In genomic region chr15:39430389-39430788, GRCh38 we compare ENCODE assay signal across 14 cellular contexts.
DNase-seq lines count a peak whose midpoint lies in the region; ATAC-seq and TF ChIP-seq lines count a peak whose summit lies in the region.
"Had no signal": no experiment of that assay in that cellular context is flagged by ENCODE, and none has a peak within 500 bp of the region (broad histone marks: within the 10 kb centered on the region; RNA-seq: fewer than 3 reads in every experiment).

No MANE protein-coding gene starts in this region.

- no peak overlapping the region for H3K4me3 ChIP-seq in heart right ventricle
- H3K4me3 ChIP-seq in Panc1 (ENCODE audit: low read depth in 2 of 2, low read length in 2 of 2): no peak overlapping the region
- no peak overlapping the region for H3K4me3 ChIP-seq in right cardiac atrium (ENCODE audit: low read length)
- H3K4me3 ChIP-seq in urinary bladder (ENCODE audit: low read depth, low read length): no peak overlapping the region
- H3K4me3 ChIP-seq: esophagus squamous epithelium, HAP-1, lower lobe of right lung, MG63 had no signal

- intact Hi-C loops in heart right ventricle (cut with DNase I) (loop anchor here in 5 of 10 donors (5.0 to 10.0 kb wide), 6 partner anchors 57 to 152 kb away; partner anchors contain the start of gene THBS1 (in 1 of the 5)), Right ventricle myocardium superior (cut with DNase I) (no loop called here), Panc1 (cut with micrococcal nuclease; ENCODE audit: unreplicated experiment) (no loop called here), right cardiac atrium (cut with DNase I) (loop anchor here in 2 of 4 donors (10.0 kb wide), 2 partner anchors 64 to 144 kb away; no protein-coding TSS in a partner anchor)

- no peaks in the 10 kb centered on the region for H3K27me3 ChIP-seq in heart right ventricle
- no peaks in the 10 kb centered on the region for H3K27me3 ChIP-seq in Panc1 (ENCODE audit: control insufficient read depth, insufficient read depth, low read length)
- no peaks in the 10 kb centered on the region for H3K27me3 ChIP-seq in right cardiac atrium (ENCODE audit: control insufficient read depth, insufficient read depth)
- H3K27me3 ChIP-seq: esophagus squamous epithelium, MG63 had no signal

- H3K36me3 ChIP-seq in heart right ventricle (no peaks in the 10 kb centered on the region), Panc1 (ENCODE audit: control insufficient read depth, insufficient read depth, low read length) (no peaks in the 10 kb centered on the region), urinary bladder (ENCODE audit: insufficient read depth) (no peaks in the 10 kb centered on the region)
- H3K36me3 ChIP-seq: esophagus squamous epithelium, HAP-1, lower lobe of right lung, MG63 had no signal

- H3K9me3 ChIP-seq in heart right ventricle (no peaks in the 10 kb centered on the region), Panc1 (ENCODE audit: control insufficient read depth, insufficient read depth, low read depth, low read length) (no peaks in the 10 kb centered on the region), right cardiac atrium (ENCODE audit: control insufficient read depth, low read length) (no peaks in the 10 kb centered on the region)
- H3K9me3 ChIP-seq: esophagus squamous epithelium, HAP-1, lower lobe of right lung, MG63 had no signal

- ATAC-seq in heart right ventricle: peak in 4 of 8 donors; percentile 25 to 63 (median 40)
- no peak for ATAC-seq in Right ventricle myocardium superior (ENCODE audit: poor library complexity)
- ATAC-seq in Panc1: no peak
- peak in 1 of 2 donors; percentile 37 for ATAC-seq in right cardiac atrium
- ATAC-seq in HG03571 (IDR thresholded peaks at IDR 0.05; ENCODE audit: unreplicated experiment): no peak
- no peak for ATAC-seq in GM19455 (IDR thresholded peaks at IDR 0.05; ENCODE audit: unreplicated experiment)

- POLR2A ChIA-PET in Panc1 (lab: Charles Lee): no interaction called here

- H3K27ac ChIP-seq in heart right ventricle: peak overlapping the region in 7 of 10 donors; percentile 41 to 82 (median 58)
- H3K27ac ChIP-seq in Panc1 (ENCODE audit: low read length): peak overlapping the region; percentile 41; the same call in 1 of the 2 replicates
- H3K27ac ChIP-seq in right cardiac atrium (ENCODE audit: low read length): peak overlapping the region; percentile 45
- H3K27ac ChIP-seq in urinary bladder (ENCODE audit: low read depth): peak overlapping the region; percentile 44
- H3K27ac ChIP-seq: lower lobe of right lung had no signal

- DNase-seq in heart right ventricle (no peak), Right ventricle myocardium superior (no peak), Panc1 (ENCODE audit: low read depth, low spot score) (no peak), right cardiac atrium (peak; percentile 24 to 66 (median 58))
- no peak for DNase-seq in activated CD4-positive, CD25-positive, alpha-beta regulatory T cell (lab: John Stamatoyannopoulos, UW)
- DNase-seq: activated CD4-positive, alpha-beta T cell treated with anti-CD3 and anti-CD28 coated beads, Interleukin-2, amount 10 ng/mL, durations not matched to agents 24 days and 14 days; esophagus squamous epithelium; lower lobe of right lung; NCI-H345 had no signal

- 53 to 54% methylated on average over 3 of the region's 3 CpGs for WGBS in heart right ventricle, 2 donors
- WGBS in right cardiac atrium: 51% methylated on average over 3 of the region's 3 CpGs
- WGBS in urinary bladder: 83% methylated on average over 3 of the region's 3 CpGs

- no peak for TF ChIP-seq CTCF in heart right ventricle (IDR thresholded peaks at IDR 0.05)
- TF ChIP-seq CTCF in Panc1 (IDR thresholded peaks at IDR 0.05): no peak

- BruUV-seq in Panc1 (replicated peaks; lab: Mats Ljungman, UMichigan): no TSS peak

- in situ Hi-C loops in Panc1 (cut with HindIII; ENCODE audit: low pct_unique_long_range_greater_than_20kb, low sequenced_read_pairs): no loop called here

- peaks cover 3 to 90% (median 48%) of the 10 kb centered on the region in 9 donors for H3K4me1 ChIP-seq in heart right ventricle
- H3K4me1 ChIP-seq in Panc1 (ENCODE audit: control insufficient read depth, insufficient read depth, low read length): peaks cover 4% of the 10 kb centered on the region; the same call in 1 of the 2 replicates
- H3K4me1 ChIP-seq in right cardiac atrium (ENCODE audit: control insufficient read depth, insufficient read depth, low read length): peaks cover 19% of the 10 kb centered on the region
- peaks cover 1% of the 10 kb centered on the region for H3K4me1 ChIP-seq in urinary bladder (ENCODE audit: insufficient read depth)
- H3K4me1 ChIP-seq: HAP-1 had no signal

- CTCF ChIA-PET in Panc1 (lab: Charles Lee): no interaction called here

Comparison
In these comparisons a context has a peak if more than half of its experiments do, and no peak if none do; other contexts are left out.
1. DNase-seq: peak in right cardiac atrium (3 of 3); none in heart right ventricle (0 of 2), Right ventricle myocardium superior (single experiment), Panc1 (single experiment) and activated CD4-positive, CD25-positive, alpha-beta regulatory T cell (0 of 4).
2. Peak in every context shown above with its lines, with median percentiles within 50 percentile points of each other: H3K27ac ChIP-seq.